Comparison of ENCODE assay signal across 23 cellular contexts in genomic region chr6:165645919-165646318, GRCh38. TPM values are rescaled to one million over a fixed set of nuclear protein-coding genes. Genes with fewer than 3 reads are reported as not detected.
"Had no signal": no experiment of that assay in that cellular context is flagged by ENCODE, and none has a peak within 500 bp of the region (broad histone marks: within the 10 kb centered on the region; RNA-seq: fewer than 3 reads in every experiment).

No MANE protein-coding gene starts in this region.

- H3K4me1 ChIP-seq: lower lobe of right lung, pancreas, right lobe of liver, suprapubic skin, tibial artery, upper lobe of right lung had no signal

- H3K27ac ChIP-seq: lower lobe of right lung, pancreas, right lobe of liver, suprapubic skin, thoracic aorta, tibial artery, upper lobe of right lung had no signal

- H3K9me3 ChIP-seq: lower lobe of right lung, pancreas, prostate gland, right lobe of liver, suprapubic skin, thoracic aorta, tibial artery, upper lobe of right lung had no signal

- FAIRE-seq: keratinocyte, pancreas, urothelium cell line had no signal

- H3K36me3 ChIP-seq: lower lobe of right lung, pancreas, prostate gland, right lobe of liver, suprapubic skin, thoracic aorta, tibial artery, upper lobe of right lung had no signal

- DNase-seq: hippocampal formation; kidney glomerular epithelial cell; left colon; lower lobe of right lung; mammary epithelial cell; mesenchymal stem cell; naive thymus-derived CD8-positive, alpha-beta T cell; nucleus accumbens; pancreas; posterior cingulate gyrus; retina; right lobe of liver; stimulated activated CD4-positive, alpha-beta T cell treated with anti-CD3 and anti-CD28 coated beads, Interleukin-4, amount 100 ng/mL, for 24 hours; stimulated activated naive CD4-positive, alpha-beta T cell; tibial artery; trophoblast cell; upper lobe of right lung had no signal

- H3K27me3 ChIP-seq: right lobe of liver, suprapubic skin, tibial artery, upper lobe of right lung had no signal

- H3K4me3 ChIP-seq: lower lobe of right lung, pancreas, prostate gland, right lobe of liver, suprapubic skin, thoracic aorta, tibial artery, upper lobe of right lung had no signal

- ATAC-seq: left colon; lower lobe of right lung; naive thymus-derived CD8-positive, alpha-beta T cell; pancreas; stimulated activated effector memory CD8-positive, alpha-beta T cell treated with anti-CD3 and anti-CD28 coated beads, Interleukin-12 subunit alpha, Interleukin-12 subunit beta, amount 100 ng/mL, for 72 hours; upper lobe of right lung had no signal

RNA-seq across cellular contexts. Expression of gene PDE10A, which starts 17.1 kb away (rescaled TPM):
- total RNA-seq: mammary epithelial cell; naive thymus-derived CD8-positive, alpha-beta T cell had no signal
- polyA plus RNA-seq: keratinocyte; mammary epithelial cell; naive thymus-derived CD8-positive, alpha-beta T cell had no signal
